Comparison of ENCODE assay signal across 13 cellular contexts in genomic region chr10:33274096-33274785, GRCh38.
DNase-seq lines count a peak whose midpoint lies in the region; TF ChIP-seq lines count a peak whose summit lies in the region.
"Had no signal": no experiment of that assay in that cellular context is flagged by ENCODE, and none has a peak within 500 bp of the region (broad histone marks: within the 10 kb centered on the region; RNA-seq: fewer than 3 reads in every experiment).

No MANE protein-coding gene starts in this region.

- H3K36me3 Mint-ChIP-seq in activated T-helper 1 cell treated with anti-CD3 and anti-CD28 coated beads, Interleukin-12 subunit alpha, Interleukin-12 subunit beta, Interleukin-2, Interleukin-4 antibody, amounts not matched to agents 30 ng/mL and 10 ng/mL and 1 ng/mL, durations not matched to agents 14 hours and 24 hours and 36 hours (ENCODE audit: low read depth), result no peaks in the 10 kb centered on the region
- H3K36me3 Mint-ChIP-seq: CD8-positive, alpha-beta T cell had no signal

- H3K27me3 ChIP-seq in BE2C (no peaks in the 10 kb centered on the region), PC-9 (ENCODE audit: insufficient read depth, low read depth) (no peaks in the 10 kb centered on the region), sigmoid colon (no peaks in the 10 kb centered on the region)
- H3K27me3 ChIP-seq: testis had no signal

- H3K9me2 ChIP-seq in PC-9 (ENCODE audit: insufficient read depth), result no peaks in the 10 kb centered on the region

- no peaks in the 10 kb centered on the region for H3K9me3 Mint-ChIP-seq in activated T-helper 1 cell treated with anti-CD3 and anti-CD28 coated beads, Interleukin-12 subunit alpha, Interleukin-12 subunit beta, Interleukin-2, Interleukin-4 antibody, amounts not matched to agents 30 ng/mL and 10 ng/mL and 1 ng/mL, durations not matched to agents 14 hours and 24 hours and 36 hours
- H3K9me3 Mint-ChIP-seq: CD8-positive, alpha-beta T cell had no signal

- no peak for TF ChIP-seq EP300 in sigmoid colon (IDR thresholded peaks at IDR 0.05)

- H3F3A ChIP-seq in PC-9 (ENCODE audit: insufficient read depth, low read depth), result peaks cover 28% of the 10 kb centered on the region

- H3K36me3 ChIP-seq in BE2C (peaks cover 11% of the 10 kb centered on the region), PC-9 (ENCODE audit: low read depth) (no peaks in the 10 kb centered on the region), sigmoid colon (no peaks in the 10 kb centered on the region)

- H3K4me2 ChIP-seq in PC-9, result peak overlapping the region; percentile 77

- CTCF ChIA-PET in PC-9 (lab: Charles Lee), result no interaction called here

- H3K9me3 ChIP-seq in BE2C, result no peaks in the 10 kb centered on the region
- no peaks in the 10 kb centered on the region for H3K9me3 ChIP-seq in PC-9 (ENCODE audit: insufficient read depth, low read depth)
- H3K9me3 ChIP-seq in sigmoid colon, result no peaks in the 10 kb centered on the region
- H3K9me3 ChIP-seq: testis had no signal

- peaks cover 22% of the 10 kb centered on the region for H3K4me1 ChIP-seq in BE2C
- H3K4me1 ChIP-seq in PC-9 (replicated peaks; ENCODE audit: insufficient read depth), result peaks cover 32% of the 10 kb centered on the region
- H3K4me1 ChIP-seq in sigmoid colon, result peaks cover 0 to 60% (median 38%) of the 10 kb centered on the region in 4 donors
- H3K4me1 ChIP-seq: parathyroid adenoma had no signal

- TF ChIP-seq CTCF in BE2C (IDR thresholded peaks at IDR 0.05; ENCODE audit: low read depth, low read length) (no peak), PC-9 (conservative IDR thresholded peaks at IDR 0.05) (no peak), fibroblast of mammary gland (conservative IDR thresholded peaks at IDR 0.05; ENCODE audit: control insufficient read depth, insufficient read depth, low read depth, low read length) (no peak), sigmoid colon (IDR thresholded peaks at IDR 0.05) (no peak), lower leg skin (IDR thresholded peaks at IDR 0.05) (no peak)

- H3K27me3 Mint-ChIP-seq in activated T-helper 1 cell treated with anti-CD3 and anti-CD28 coated beads, Interleukin-12 subunit alpha, Interleukin-12 subunit beta, Interleukin-2, Interleukin-4 antibody, amounts not matched to agents 30 ng/mL and 10 ng/mL and 1 ng/mL, durations not matched to agents 14 hours and 24 hours and 36 hours (ENCODE audit: insufficient read depth), result peaks cover 34% of the 10 kb centered on the region

- H2AFZ ChIP-seq in PC-9, result no peak overlapping the region
- H2AFZ ChIP-seq: parathyroid adenoma had no signal

- DNase-seq in BE2C (no peak), PC-9 (no peak), fibroblast of mammary gland (ENCODE audit: low read depth) (peak; percentile 34), sigmoid colon (no peak), DMS114 treated with DMSO at 0.1 percent for 48 hours (lab: John Stamatoyannopoulos, UW; ENCODE audit: unreplicated experiment) (no peak), lower leg skin (ENCODE audit: low spot score in 2 of 2) (no peak), NCI-H1048 (lab: John Stamatoyannopoulos, UW) (no peak)
- DNase-seq in activated T-helper 1 cell treated with anti-CD3 and anti-CD28 coated beads, Interleukin-12 subunit alpha, Interleukin-12 subunit beta, Interleukin-2, Interleukin-4 antibody, amounts not matched to agents 30 ng/mL and 10 ng/mL and 1 ng/mL, durations not matched to agents 14 hours and 24 hours and 36 hours (ENCODE audit: low spot score), result no peak
- DNase-seq: CD8-positive, alpha-beta T cell; HCEC 1CT; NCI-H2029; testis had no signal

- intact Hi-C loops in PC-9 (cut with micrococcal nuclease; ENCODE audit: unreplicated experiment) (loop anchor here (5.0 to 10.0 kb wide), 2 partner anchors 58 to 139 kb away; partner anchors contain the start of gene NRP1), sigmoid colon (cut with DNase I) (loop anchor here (5.0 kb wide), 1 partner anchor 58 kb away; the partner anchor contains the start of gene NRP1), lower leg skin (cut with DNase I; ENCODE audit: low total_unique reads) (no loop called here)
- intact Hi-C loops in activated T-helper 1 cell treated with anti-CD3 and anti-CD28 coated beads, Interleukin-12 subunit alpha, Interleukin-12 subunit beta, Interleukin-2, Interleukin-4 antibody, amounts not matched to agents 30 ng/mL and 10 ng/mL and 1 ng/mL, durations not matched to agents 14 hours and 24 hours and 36 hours (cut with micrococcal nuclease), result loop anchor here (5.0 kb wide), 1 partner anchor 42 kb away; no protein-coding TSS in a partner anchor

- peak overlapping the region; percentile 55 for H3K4me3 ChIP-seq in BE2C (ENCODE audit: low read depth, low read length)
- H3K4me3 ChIP-seq in PC-9, result peak overlapping the region; percentile 45; the same call in 1 of the 2 replicates
- no peak overlapping the region for H3K4me3 ChIP-seq in fibroblast of mammary gland (ENCODE audit: control insufficient read depth, low read depth, low read length)
- no peak overlapping the region for H3K4me3 ChIP-seq in sigmoid colon
- H3K4me3 ChIP-seq in lower leg skin (ENCODE audit: low read depth, poor library complexity, severe bottlenecking), result no peak overlapping the region

- no peaks in the 10 kb centered on the region for H4K20me1 ChIP-seq in PC-9 (ENCODE audit: insufficient read depth)

- 74 to 82% methylated on average over 6 of the region's 6 CpGs for WGBS in sigmoid colon, 2 donors
- 65 to 66% methylated on average over 6 of the region's 6 CpGs for WGBS in lower leg skin, 2 donors

- no peak for TF ChIP-seq POLR2A in sigmoid colon (IDR thresholded peaks at IDR 0.05)
- TF ChIP-seq POLR2A in lower leg skin (IDR thresholded peaks at IDR 0.05), result no peak

- POLR2A ChIA-PET in PC-9 (lab: Charles Lee; ENCODE audit: unreplicated experiment), result interaction anchor here (0.6 kb wide), 1 partner anchor 315 kb away, joined by 3 read pairs; no protein-coding TSS in a partner anchor

- H3K4me1 Mint-ChIP-seq in activated T-helper 1 cell treated with anti-CD3 and anti-CD28 coated beads, Interleukin-12 subunit alpha, Interleukin-12 subunit beta, Interleukin-2, Interleukin-4 antibody, amounts not matched to agents 30 ng/mL and 10 ng/mL and 1 ng/mL, durations not matched to agents 14 hours and 24 hours and 36 hours (ENCODE audit: low read depth), result no peaks in the 10 kb centered on the region

- BruUV-seq in PC-9 (replicated peaks; lab: Mats Ljungman, UMichigan), result no TSS peak

- H3K27ac ChIP-seq in PC-9, result peak overlapping the region; percentile 98
- H3K27ac ChIP-seq in sigmoid colon, result peak overlapping the region; percentile 77 to 87 (median 80)
- H3K27ac ChIP-seq: parathyroid adenoma had no signal

- H3K27ac Mint-ChIP-seq in activated T-helper 1 cell treated with anti-CD3 and anti-CD28 coated beads, Interleukin-12 subunit alpha, Interleukin-12 subunit beta, Interleukin-2, Interleukin-4 antibody, amounts not matched to agents 30 ng/mL and 10 ng/mL and 1 ng/mL, durations not matched to agents 14 hours and 24 hours and 36 hours, result no peak overlapping the region
- H3K27ac Mint-ChIP-seq: CD8-positive, alpha-beta T cell had no signal

- peaks cover 52% of the 10 kb centered on the region for H3K79me2 ChIP-seq in PC-9 (ENCODE audit: low read depth)
- H3K79me2 ChIP-seq: parathyroid adenoma had no signal

- H3K4me3 Mint-ChIP-seq in activated T-helper 1 cell treated with anti-CD3 and anti-CD28 coated beads, Interleukin-12 subunit alpha, Interleukin-12 subunit beta, Interleukin-2, Interleukin-4 antibody, amounts not matched to agents 30 ng/mL and 10 ng/mL and 1 ng/mL, durations not matched to agents 14 hours and 24 hours and 36 hours, result no peak overlapping the region
- H3K4me3 Mint-ChIP-seq: CD8-positive, alpha-beta T cell had no signal

Comparison
In these comparisons a context has a peak if more than half of its experiments do, and no peak if none do; other contexts are left out.
1. H3K4me3 ChIP-seq: peak in BE2C (single experiment) and PC-9 (single experiment); none in fibroblast of mammary gland (single experiment), sigmoid colon (0 of 4) and lower leg skin (single experiment).